Comparison of ENCODE assay signal across 35 cellular contexts in the genomic region with DNA sequence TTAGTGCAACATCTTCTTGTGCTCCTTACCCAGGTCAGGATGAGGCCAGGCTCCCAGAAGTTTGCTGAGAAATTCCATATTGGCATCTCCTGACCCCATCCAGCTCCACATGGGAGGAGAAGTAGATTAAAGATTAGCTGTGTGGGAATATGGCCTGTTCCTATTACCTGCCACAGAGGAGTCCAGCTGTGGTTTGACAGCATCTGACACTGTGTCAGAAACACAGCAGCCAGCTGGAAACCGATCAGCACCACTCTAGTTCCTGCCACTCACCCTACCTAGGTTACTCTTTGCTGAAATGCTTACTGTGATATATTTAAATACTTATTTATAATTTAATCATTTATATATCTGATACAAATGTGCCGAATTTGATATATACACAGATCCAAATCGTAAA.
A peak's percentile ranks its signal among the peaks of the same experiment; 100 is the strongest.
DNase-seq lines count a peak whose midpoint lies in the region; ATAC-seq and TF ChIP-seq lines count a peak whose summit lies in the region.
"Had no signal": no experiment of that assay in that cellular context is flagged by ENCODE, and none has a peak within 500 bp of the region (broad histone marks: within the 10 kb centered on the region; RNA-seq: fewer than 3 reads in every experiment).

No MANE protein-coding gene starts in this region.

- ATAC-seq in Right ventricle myocardium inferior: peak; percentile 42
- ATAC-seq in left cardiac atrium: no peak
- ATAC-seq in Right ventricle myocardium superior (ENCODE audit: poor library complexity): peak; percentile 46
- no peak for ATAC-seq in GM21447 (IDR thresholded peaks at IDR 0.05; ENCODE audit: unreplicated experiment)
- ATAC-seq: A549; CD8-positive, alpha-beta T cell had no signal

- no peaks in the 10 kb centered on the region for H3F3A ChIP-seq in neural cell (ENCODE audit: insufficient read depth, low read length, poor library complexity, severe bottlenecking)

- H2AFZ ChIP-seq in neural cell (ENCODE audit: low read depth, low read length): no peak overlapping the region

- no peak overlapping the region for H3K9ac ChIP-seq in neural cell (ENCODE audit: low read length)
- H3K9ac ChIP-seq: BLaER1; BLaER1 treated with 17β-estradiol and CSF1 and Interleukin-3, amounts not matched to agents 10 nM and 100 nM had no signal

- DNase-seq in Right ventricle myocardium inferior (ENCODE audit: missing footprints) (no peak), left cardiac atrium (no peak), Right ventricle myocardium superior (no peak), cardiac septum (ENCODE audit: low spot score) (no peak), nephron progenitor cell (no peak), A673 (ENCODE audit: low spot score) (no peak)
- DNase-seq: 8988T; ACHN; AML-193; BE2C; C1 segment of cervical spinal cord; Caco-2; Calu3; CD4-positive, alpha-beta memory T cell; CD4-positive, alpha-beta T cell; CD4-positive, CD25-positive, alpha-beta regulatory T cell; CD8-positive, alpha-beta memory T cell; CD8-positive, alpha-beta T cell; COR-L47; DMS 273 treated with DMSO at 0.1 percent for 48 hours; DMS153; DMS53; DMS79; DMS79 treated with DMSO at 0.1 percent for 48 hours; DND-41; EL had no signal

- H3K4me1 Mint-ChIP-seq in nephron progenitor cell: no peaks in the 10 kb centered on the region
- H3K4me1 Mint-ChIP-seq: B cell; CD14-positive monocyte; CD4-positive, alpha-beta memory T cell; CD4-positive, CD25-positive, alpha-beta regulatory T cell; CD8-positive, alpha-beta memory T cell had no signal

- TF ChIP-seq CTCF in nephron progenitor cell (IDR thresholded peaks at IDR 0.05) (no peak), neural cell (IDR thresholded peaks at IDR 0.05; ENCODE audit: poor library complexity, severe bottlenecking) (no peak), A673 (conservative IDR thresholded peaks at IDR 0.05; ENCODE audit: low read depth, low read length) (no peak)

- H3K27ac ChIP-seq in neural cell (ENCODE audit: low read length) (no peak overlapping the region), A673 (ENCODE audit: low read depth, low read length, poor library complexity, severe bottlenecking) (no peak overlapping the region)
- H3K27ac ChIP-seq: 22Rv1; A549; BLaER1; BLaER1 treated with 17β-estradiol and CSF1 and Interleukin-3, amounts not matched to agents 10 nM and 100 nM; C4-2B had no signal

- no peaks in the 10 kb centered on the region for H4K20me1 ChIP-seq in neural cell (ENCODE audit: insufficient read depth)
- H4K20me1 ChIP-seq: BLaER1; BLaER1 treated with 17β-estradiol and CSF1 and Interleukin-3, amounts not matched to agents 10 nM and 100 nM had no signal

- TF ChIP-seq EP300 in neural cell (conservative IDR thresholded peaks at IDR 0.05; ENCODE audit: poor library complexity, severe bottlenecking): peak; percentile 58

- H3K4me3 ChIP-seq in neural cell (ENCODE audit: low read length): no peak overlapping the region
- no peak overlapping the region for H3K4me3 ChIP-seq in A673 (ENCODE audit: low read depth, low read length, poor library complexity, severe bottlenecking)
- H3K4me3 ChIP-seq: A549; BLaER1; BLaER1 treated with 17β-estradiol and CSF1 and Interleukin-3, amounts not matched to agents 10 nM and 100 nM had no signal

- peak overlapping the region; percentile 14 for H3K27ac Mint-ChIP-seq in nephron progenitor cell
- H3K27ac Mint-ChIP-seq: B cell; CD14-positive monocyte; CD4-positive, alpha-beta memory T cell; CD4-positive, alpha-beta T cell; CD4-positive, CD25-positive, alpha-beta regulatory T cell; CD8-positive, alpha-beta memory T cell; CD8-positive, alpha-beta T cell had no signal

- H3K36me3 ChIP-seq in neural cell (ENCODE audit: insufficient read depth, low read length) (no peaks in the 10 kb centered on the region), A673 (ENCODE audit: insufficient read depth, low read length, poor library complexity, severe bottlenecking) (no peaks in the 10 kb centered on the region)
- H3K36me3 ChIP-seq: BE2C; BLaER1; BLaER1 treated with 17β-estradiol and CSF1 and Interleukin-3, amounts not matched to agents 10 nM and 100 nM had no signal

- H3K27me3 ChIP-seq in neural cell (ENCODE audit: insufficient read depth, low read depth, low read length) (no peaks in the 10 kb centered on the region), A673 (replicated peaks; ENCODE audit: insufficient read depth, low read depth, low read length, poor library complexity) (no peaks in the 10 kb centered on the region)
- H3K27me3 ChIP-seq: BLaER1; BLaER1 treated with 17β-estradiol and CSF1 and Interleukin-3, amounts not matched to agents 10 nM and 100 nM had no signal

- H3K4me2 ChIP-seq in neural cell (ENCODE audit: low read length): no peak overlapping the region
- H3K4me2 ChIP-seq: A549; BLaER1; BLaER1 treated with 17β-estradiol and CSF1 and Interleukin-3, amounts not matched to agents 10 nM and 100 nM had no signal

- H3K4me1 ChIP-seq in A673 (ENCODE audit: insufficient read depth, low read length, poor library complexity, severe bottlenecking): no peaks in the 10 kb centered on the region
- H3K4me1 ChIP-seq: A549, BE2C, BLaER1, Caco-2 had no signal

- H3K9me3 Mint-ChIP-seq in nephron progenitor cell: peaks cover 32% of the 10 kb centered on the region
- H3K9me3 Mint-ChIP-seq: CD8-positive, alpha-beta T cell had no signal

- H3K9me3 ChIP-seq in neural cell (ENCODE audit: low read length): peaks cover 3% of the 10 kb centered on the region
- no peaks in the 10 kb centered on the region for H3K9me3 ChIP-seq in A673 (ENCODE audit: low read depth, low read length, poor library complexity, severe bottlenecking)
- H3K9me3 ChIP-seq: A549, BE2C, BLaER1, Caco-2 had no signal

- no peak for TF ChIP-seq RAD21 in neural cell (conservative IDR thresholded peaks at IDR 0.05)

- H3K4me3 Mint-ChIP-seq in nephron progenitor cell: no peak overlapping the region
- H3K4me3 Mint-ChIP-seq: B cell; CD14-positive monocyte; CD4-positive, alpha-beta memory T cell; CD4-positive, alpha-beta T cell; CD4-positive, CD25-positive, alpha-beta regulatory T cell; CD8-positive, alpha-beta memory T cell; CD8-positive, alpha-beta T cell had no signal

- POLR2A ChIA-PET in A673 (lab: Charles Lee; ENCODE audit: low non-redundant PET): no interaction called here

- H3K79me2 ChIP-seq in neural cell (replicated peaks; ENCODE audit: insufficient read depth, low read length): no peaks in the 10 kb centered on the region

- no peaks in the 10 kb centered on the region for H3K27me3 Mint-ChIP-seq in nephron progenitor cell (ENCODE audit: low read depth, poor library complexity)
- H3K27me3 Mint-ChIP-seq: B cell; CD4-positive, alpha-beta memory T cell had no signal

- no TSS peak for BruUV-seq in A673 (replicated peaks; lab: Mats Ljungman, UMichigan)

- H3K9me2 ChIP-seq in neural cell (ENCODE audit: insufficient read depth, low read length): no peaks in the 10 kb centered on the region

- peaks cover 35% of the 10 kb centered on the region for H3K36me3 Mint-ChIP-seq in nephron progenitor cell (ENCODE audit: low read depth)
- H3K36me3 Mint-ChIP-seq: CD14-positive monocyte; CD4-positive, alpha-beta memory T cell; CD4-positive, CD25-positive, alpha-beta regulatory T cell; CD8-positive, alpha-beta memory T cell; CD8-positive, alpha-beta T cell had no signal

- intact Hi-C loops in Right ventricle myocardium inferior (cut with DNase I) (no loop called here), left cardiac atrium (cut with DNase I) (loop anchor here in 1 of 2 donors (10.0 kb wide), 1 partner anchor 168 kb away; no protein-coding TSS in a partner anchor), Right ventricle myocardium superior (cut with DNase I) (no loop called here), cardiac septum (cut with DNase I) (no loop called here), A673 (cut with micrococcal nuclease; ENCODE audit: unreplicated experiment) (no loop called here)

- CTCF ChIA-PET in A673 (lab: Charles Lee): no interaction called here

TF ChIP-seq in neural cell, 6 proteins besides CTCF, POLR2A, EP300 and RAD21:
- peak; percentile 57 for TF ChIP-seq POLR2AphosphoS5 (IDR thresholded peaks at IDR 0.05)
- TF ChIP-seq EZH2 (IDR thresholded peaks at IDR 0.05; ENCODE audit: borderline replicate concordance, insufficient read depth, low read length, poor library complexity, severe bottlenecking): no peak

Comparison
In these comparisons a context has a peak if more than half of its experiments do, and no peak if none do; other contexts are left out.
1. ATAC-seq: peak in Right ventricle myocardium inferior (single experiment) and Right ventricle myocardium superior (single experiment); none in left cardiac atrium (0 of 2) and GM21447 (single experiment).